22 cellular contexts compared by ENCODE assay signal in the genomic region with DNA sequence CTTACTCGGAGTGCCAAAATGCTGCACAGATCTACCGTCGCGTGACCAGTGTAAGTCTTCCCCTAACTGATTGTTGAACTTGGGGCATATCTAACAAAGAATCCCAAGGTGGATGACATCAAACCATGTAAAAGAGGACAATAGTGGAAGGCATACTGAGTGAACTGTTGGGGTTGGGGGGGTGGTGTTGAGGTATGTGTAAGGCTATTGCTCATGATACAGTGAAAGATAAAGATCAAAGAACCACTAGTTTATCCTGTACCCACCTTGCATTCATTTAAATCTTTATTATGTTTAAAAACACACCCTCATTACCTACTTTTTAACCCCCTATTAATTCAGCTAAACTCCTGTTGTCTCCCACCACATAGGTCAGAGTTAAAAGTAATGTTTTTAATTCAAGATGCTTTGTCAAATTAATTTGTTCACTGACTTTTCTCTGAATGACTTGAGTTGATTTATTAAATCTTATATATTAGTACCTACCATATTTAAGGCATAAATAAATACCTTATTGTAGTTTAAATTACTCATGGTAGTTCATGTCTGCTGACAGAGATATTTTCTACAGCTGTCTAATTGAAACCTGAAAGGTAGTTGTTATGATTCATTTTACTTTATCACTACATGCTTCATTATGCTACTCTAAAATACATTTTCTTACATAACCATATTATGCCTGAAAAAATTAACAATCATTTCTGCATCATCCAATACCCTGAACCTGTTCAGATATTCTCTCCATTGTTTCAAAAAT.
A peak's percentile ranks its signal among the peaks of the same experiment; 100 is the strongest.
DNase-seq lines count a peak whose midpoint lies in the region; ATAC-seq, FAIRE-seq and TF ChIP-seq lines count a peak whose summit lies in the region.
"Had no signal": no experiment of that assay in that cellular context is flagged by ENCODE, and none has a peak within 500 bp of the region (broad histone marks: within the 10 kb centered on the region; RNA-seq: fewer than 3 reads in every experiment).

No MANE protein-coding gene starts in this region.

- BruUV-seq in HepG2 (replicated peaks; lab: Mats Ljungman, UMichigan) (TSS peak; percentile 21), A673 (replicated peaks; lab: Mats Ljungman, UMichigan) (no TSS peak)

- peaks cover 26% of the 10 kb centered on the region for H3K79me2 ChIP-seq in HepG2 (ENCODE audit: insufficient read depth, low read length)

- H2AFZ ChIP-seq in HepG2 (ENCODE audit: low read length) = no peak overlapping the region

- H3K4me1 ChIP-seq in HepG2 (ENCODE audit: insufficient read depth, low read length) = no peaks in the 10 kb centered on the region
- H3K4me1 ChIP-seq in right lobe of liver = no peaks in the 10 kb centered on the region
- H3K4me1 ChIP-seq in A673 (ENCODE audit: insufficient read depth, low read length, poor library complexity, severe bottlenecking) = no peaks in the 10 kb centered on the region

- ATAC-seq in HepG2 = no peak
- no peak for ATAC-seq in right lobe of liver
- ATAC-seq: Panc1 had no signal

- no peak overlapping the region for H3K4me2 ChIP-seq in HepG2 (ENCODE audit: low read depth, low read length)
- H3K4me2 ChIP-seq: SK-N-SH had no signal

- in situ Hi-C loops in HepG2 (cut with HindIII; ENCODE audit: extremely low pct_ligation_motif_present, low pct_unique_long_range_greater_than_20kb) = no loop called here

- POLR2A ChIA-PET in HepG2 (lab: Yijun Ruan, JAX) = no interaction called here
- POLR2A ChIA-PET in A673 (lab: Charles Lee; ENCODE audit: low non-redundant PET) = no interaction called here

- H3K4me3 ChIP-seq in HepG2 (replicated peaks in 1 of 3; ENCODE audit: insufficient read depth in 1 of 3, low read depth in 2 of 3, low read length in 3 of 3) (no peak overlapping the region), right lobe of liver (no peak overlapping the region), A673 (ENCODE audit: low read depth, low read length, poor library complexity, severe bottlenecking) (no peak overlapping the region)

- WGBS in HepG2 (ENCODE audit: low lambda C conversion rate) = 100% methylated on average over 4 of the region's 4 CpGs
- 98% methylated on average over 4 of the region's 4 CpGs for WGBS in right lobe of liver (ENCODE audit: insufficient coverage, low coverage, low lambda C conversion rate, missing lambda C conversion rate)

- no peaks in the 10 kb centered on the region for H3K9me3 ChIP-seq in HepG2 (ENCODE audit: low read length)
- H3K9me3 ChIP-seq in right lobe of liver = no peaks in the 10 kb centered on the region
- no peaks in the 10 kb centered on the region for H3K9me3 ChIP-seq in A673 (ENCODE audit: low read depth, low read length, poor library complexity, severe bottlenecking)
- H3K9me3 ChIP-seq: SK-N-SH had no signal

- no peak for TF ChIP-seq RAD21 in HepG2 (CRISPR knock-in tag; IDR thresholded peaks at IDR 0.05)

- no peak for TF ChIP-seq CTCF in HepG2 (CRISPR knock-in tag; IDR thresholded peaks at IDR 0.05)
- no peak for TF ChIP-seq CTCF in right lobe of liver (IDR thresholded peaks at IDR 0.05)
- no peak for TF ChIP-seq CTCF in VCaP (conservative IDR thresholded peaks at IDR 0.05)
- no peak for TF ChIP-seq CTCF in A673 (conservative IDR thresholded peaks at IDR 0.05; ENCODE audit: low read depth, low read length)

- H3K27me3 ChIP-seq in HepG2 (ENCODE audit: control insufficient read depth in 1 of 2, insufficient read depth in 2 of 2, low read length in 2 of 2) = no peaks in the 10 kb centered on the region
- H3K27me3 ChIP-seq in right lobe of liver = no peaks in the 10 kb centered on the region
- H3K27me3 ChIP-seq in A673 (replicated peaks; ENCODE audit: insufficient read depth, low read depth, low read length, poor library complexity) = no peaks in the 10 kb centered on the region

- DNase-seq in HepG2 (ENCODE audit: low spot score) (no peak), right lobe of liver (no peak), midbrain (lab: John Stamatoyannopoulos, UW) (no peak), GM12892 (ENCODE audit: insufficient read length) (no peak), A673 (ENCODE audit: low spot score) (no peak)
- DNase-seq: AML-193; C1 segment of cervical spinal cord; EL; GF-D8; KG1; NCI-H1105; NCI-H146; NCI-H2029; NCI-H226; NCI-H524; NCI-H774; NK-92 treated with Interleukin-12 subunit alpha and Interleukin-12 subunit beta, amount 100 ng/mL, for 24 hours; SIG-M5; SK-N-SH had no signal

- intact Hi-C loops in HepG2 (cut with micrococcal nuclease; ENCODE audit: unreplicated experiment) = no loop called here
- intact Hi-C loops in right lobe of liver (cut with DNase I) = no loop called here
- intact Hi-C loops in A673 (cut with micrococcal nuclease; ENCODE audit: unreplicated experiment) = no loop called here

- TF ChIP-seq EP300 in HepG2 (IDR thresholded peaks at IDR 0.05; ENCODE audit: low read depth in 2 of 2, low read length in 2 of 2) (no peak), HepG2 (CRISPR knock-in tag; IDR thresholded peaks at IDR 0.05; ENCODE audit: borderline replicate concordance) (no peak)

- CTCF ChIA-PET in HepG2 (lab: Yijun Ruan, JAX; ENCODE audit: low intra/inter-chr PET ratio, low total read pairs) = no interaction called here
- CTCF ChIA-PET in A673 (lab: Charles Lee) = no interaction called here

- H3K36me3 ChIP-seq in HepG2 (replicated peaks in 1 of 2; ENCODE audit: control insufficient read depth in 1 of 2, insufficient read depth in 2 of 2, low read length in 2 of 2) (peaks cover 12 to 61% of the 10 kb centered on the region in 2 experiments), right lobe of liver (peaks cover 0 to 35% (median 6%) of the 10 kb centered on the region in 4 donors), A673 (ENCODE audit: insufficient read depth, low read length, poor library complexity, severe bottlenecking) (peaks cover 28% of the 10 kb centered on the region)

- no peak overlapping the region for H3K27ac ChIP-seq in HepG2 (ENCODE audit: extremely low read length, insufficient read depth, low read length)
- no peak overlapping the region for H3K27ac ChIP-seq in right lobe of liver
- H3K27ac ChIP-seq in VCaP = peak overlapping the region; percentile 82
- H3K27ac ChIP-seq in A673 (ENCODE audit: low read depth, low read length, poor library complexity, severe bottlenecking) = no peak overlapping the region

- TF ChIP-seq POLR2A in HepG2 (IDR thresholded peaks at IDR 0.05; ENCODE audit: insufficient read depth in 1 of 2, low read depth in 2 of 2, low read length in 2 of 2) = no peak
- no peak for TF ChIP-seq POLR2A in right lobe of liver (IDR thresholded peaks at IDR 0.05)
- TF ChIP-seq POLR2A in GM12892 (IDR thresholded peaks at IDR 0.05; ENCODE audit: low read depth, low read length) = no peak

- FAIRE-seq in HepG2 (lab: Jason Lieb, UNC) (no peak), endometrium (lab: Jason Lieb, UNC) (peak; percentile 29), GM12892 (lab: Jason Lieb, UNC) (no peak)

- H4K20me1 ChIP-seq in HepG2 (ENCODE audit: insufficient read depth, low read length) = peaks cover 3% of the 10 kb centered on the region; the same call in 1 of the 2 replicates

- no peak overlapping the region for H3K9ac ChIP-seq in HepG2 (ENCODE audit: insufficient read depth, low read depth, low read length)
- H3K9ac ChIP-seq: SK-N-SH had no signal

TF ChIP-seq in HepG2, 621 proteins besides CTCF, POLR2A, EP300 and RAD21:
- TF ChIP-seq RBM22 (optimal IDR thresholded peaks at IDR 0.05; ENCODE audit: low read length) (peak; percentile 38), SIX1 (CRISPR knock-in tag; IDR thresholded peaks at IDR 0.05; ENCODE audit: borderline replicate concordance) (no peak), ATM (IDR thresholded peaks at IDR 0.05; ENCODE audit: borderline replicate concordance) (no peak), GABPA (IDR thresholded peaks at IDR 0.05; ENCODE audit: low read depth, low read length) (no peak), GABPA (CRISPR knock-in tag; IDR thresholded peaks at IDR 0.05; ENCODE audit: low read depth) (no peak)
